1 cellular context compared by ENCODE assay signal in the genomic region with DNA sequence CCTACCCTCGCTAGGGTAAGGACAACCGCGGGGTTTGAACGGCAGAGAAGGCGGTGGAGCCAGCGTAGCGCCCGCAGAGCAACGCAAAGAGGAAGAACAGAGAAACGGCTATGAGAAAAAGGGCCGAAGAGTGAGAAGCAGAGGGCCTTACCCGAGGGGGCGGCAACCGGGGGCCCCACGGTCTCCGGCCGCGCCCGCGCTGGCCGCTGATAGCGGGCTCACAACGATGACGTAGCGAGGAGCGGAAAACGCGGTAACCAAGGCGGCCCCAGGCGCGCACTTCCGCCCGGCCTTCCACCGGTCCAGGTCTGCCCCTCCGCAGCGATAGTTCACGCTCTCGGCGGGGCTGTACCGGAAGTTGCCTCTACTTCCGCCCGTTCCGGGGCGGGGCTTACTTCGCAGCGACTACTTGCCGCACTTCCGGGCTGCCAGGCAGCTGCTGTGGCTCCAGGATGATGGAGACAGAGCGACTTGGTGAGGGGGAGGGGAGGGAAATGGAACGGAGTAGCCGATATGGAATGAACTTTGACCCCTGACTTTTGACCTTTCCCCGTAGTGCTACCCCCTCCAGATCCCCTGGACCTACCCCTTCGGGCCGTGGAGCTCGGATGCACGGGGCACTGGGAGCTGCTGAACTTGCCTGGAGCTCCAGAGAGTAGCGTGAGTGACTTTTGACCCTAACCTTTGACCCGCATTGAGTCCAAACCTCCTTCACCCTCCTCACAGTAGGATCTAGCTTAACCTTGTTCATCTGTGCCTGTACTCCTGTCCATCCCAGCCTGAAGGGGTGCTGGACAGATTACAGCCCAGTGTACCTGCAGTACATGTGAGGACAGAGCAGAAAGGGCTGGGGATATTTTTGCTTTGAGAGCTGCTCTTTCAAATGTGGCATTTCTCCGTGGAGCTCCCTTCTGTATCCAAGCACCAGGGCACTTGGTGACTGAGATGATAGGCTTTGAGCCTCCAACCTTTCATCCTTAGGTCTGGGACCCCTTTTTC.
TF ChIP-seq lines count a peak whose summit lies in the region.

A gene with protein sequence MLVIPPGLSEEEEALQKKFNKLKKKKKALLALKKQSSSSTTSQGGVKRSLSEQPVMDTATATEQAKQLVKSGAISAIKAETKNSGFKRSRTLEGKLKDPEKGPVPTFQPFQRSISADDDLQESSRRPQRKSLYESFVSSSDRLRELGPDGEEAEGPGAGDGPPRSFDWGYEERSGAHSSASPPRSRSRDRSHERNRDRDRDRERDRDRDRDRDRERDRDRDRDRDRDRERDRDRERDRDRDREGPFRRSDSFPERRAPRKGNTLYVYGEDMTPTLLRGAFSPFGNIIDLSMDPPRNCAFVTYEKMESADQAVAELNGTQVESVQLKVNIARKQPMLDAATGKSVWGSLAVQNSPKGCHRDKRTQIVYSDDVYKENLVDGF (minus strand): TSS at position 231 of the 999 bp plus-strand sequence. CDS start 525 bp downstream, outside the sequence.
A gene (plus strand): TSS at position 435 of the 999 bp plus-strand sequence. CDS start 18 bp downstream, at position 453.

TF ChIP-seq in K562, 482 proteins besides CTCF, POLR2A, EP300 and RAD21 (continued from another document and continues in another):
- TF ChIP-seq ARNT (IDR thresholded peaks at IDR 0.05) (peak in 1 of 2 experiments; percentile 66; a peak in 2 of 4 replicates), PTRF (tag; IDR thresholded peaks at IDR 0.05) (peak; percentile 80), NR2C1 (IDR thresholded peaks at IDR 0.05) (peak; percentile 100), NR2C1 (tag; IDR thresholded peaks at IDR 0.05) (peak; percentile 100), ELF4 (CRISPR knock-in tag; IDR thresholded peaks at IDR 0.05) (peak; percentile 96), ZNF224 (CRISPR knock-in tag; IDR thresholded peaks at IDR 0.05) (no peak), FOXK1 (CRISPR knock-in tag; IDR thresholded peaks at IDR 0.05; ENCODE audit: borderline replicate concordance) (peak; percentile 21; the same call in 1 of the 2 replicates), SNIP1 (IDR thresholded peaks at IDR 0.05; ENCODE audit: low read depth) (no peak), HNRNPUL1 (IDR thresholded peaks at IDR 0.05; ENCODE audit: low read length) (no peak), PCBP2 (IDR thresholded peaks at IDR 0.05; ENCODE audit: low read depth, low read length, poor library complexity, severe bottlenecking) (no peak), ZNF589 (CRISPR knock-in tag; IDR thresholded peaks at IDR 0.05; ENCODE audit: low read depth) (no peak; the same call in 1 of the 2 replicates), MAFK (IDR thresholded peaks at IDR 0.05; ENCODE audit: low read length) (no peak), ZNF143 (CRISPR knock-in tag; IDR thresholded peaks at IDR 0.05) (peak; percentile 34; the same call in 1 of the 2 replicates), THRAP3 (IDR thresholded peaks at IDR 0.05; ENCODE audit: borderline replicate concordance) (no peak), CBX5 (IDR thresholded peaks at IDR 0.05; ENCODE audit: borderline replicate concordance, low read depth) (peak; percentile 45; the same call in 1 of the 2 replicates), SRSF1 (IDR thresholded peaks at IDR 0.05; ENCODE audit: low read depth, low read length) (no peak), RHOXF2B (CRISPR knock-in tag; conservative IDR thresholded peaks at IDR 0.05) (peak; percentile 65; the same call in 1 of the 2 replicates), NRF1 (conservative IDR thresholded peaks at IDR 0.05 in 1 of 2, IDR thresholded peaks at IDR 0.05 in 1 of 2) (peak; percentile 80 to 82), CXXC5 (CRISPR knock-in tag; IDR thresholded peaks at IDR 0.05) (peak; percentile 100), PHTF2 (CRISPR knock-in tag; IDR thresholded peaks at IDR 0.05) (0 out of 2 replicates have a peak, but pooled peaks have one; percentile 49), ZNF384 (IDR thresholded peaks at IDR 0.05; ENCODE audit: low read depth, low read length) (peak; percentile 53; the same call in 1 of the 2 replicates), CTBP1 (IDR thresholded peaks at IDR 0.05; ENCODE audit: borderline replicate concordance) (peak; percentile 86), KDM2B (CRISPR knock-in tag; IDR thresholded peaks at IDR 0.05) (no peak), MBD2 (IDR thresholded peaks at IDR 0.05; ENCODE audit: borderline replicate concordance, low read depth) (peak; percentile 86), RBM39 (optimal IDR thresholded peaks at IDR 0.05; ENCODE audit: low read depth, low read length) (peak; percentile 66), ZNF347 (CRISPR knock-in tag; IDR thresholded peaks at IDR 0.05; ENCODE audit: low read depth) (0 out of 2 replicates have a peak, but pooled peaks have one; percentile 58), ZNF274 (IDR thresholded peaks at IDR 0.05; ENCODE audit: borderline replicate concordance, low read depth, low read length) (no peak), XRCC5 (IDR thresholded peaks at IDR 0.05; ENCODE audit: low read depth, low read length) (peak; percentile 60; the same call in 1 of the 2 replicates), PCBP1 (IDR thresholded peaks at IDR 0.05; ENCODE audit: low read depth, low read length, poor library complexity, severe bottlenecking) (peak; percentile 98)
- TF ChIP-seq, protein P1, sequence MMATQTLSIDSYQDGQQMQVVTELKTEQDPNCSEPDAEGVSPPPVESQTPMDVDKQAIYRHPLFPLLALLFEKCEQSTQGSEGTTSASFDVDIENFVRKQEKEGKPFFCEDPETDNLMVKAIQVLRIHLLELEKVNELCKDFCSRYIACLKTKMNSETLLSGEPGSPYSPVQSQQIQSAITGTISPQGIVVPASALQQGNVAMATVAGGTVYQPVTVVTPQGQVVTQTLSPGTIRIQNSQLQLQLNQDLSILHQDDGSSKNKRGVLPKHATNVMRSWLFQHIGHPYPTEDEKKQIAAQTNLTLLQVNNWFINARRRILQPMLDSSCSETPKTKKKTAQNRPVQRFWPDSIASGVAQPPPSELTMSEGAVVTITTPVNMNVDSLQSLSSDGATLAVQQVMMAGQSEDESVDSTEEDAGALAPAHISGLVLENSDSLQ (IDR thresholded peaks at IDR 0.05), result peak; percentile 85
- TF ChIP-seq, protein P2, sequence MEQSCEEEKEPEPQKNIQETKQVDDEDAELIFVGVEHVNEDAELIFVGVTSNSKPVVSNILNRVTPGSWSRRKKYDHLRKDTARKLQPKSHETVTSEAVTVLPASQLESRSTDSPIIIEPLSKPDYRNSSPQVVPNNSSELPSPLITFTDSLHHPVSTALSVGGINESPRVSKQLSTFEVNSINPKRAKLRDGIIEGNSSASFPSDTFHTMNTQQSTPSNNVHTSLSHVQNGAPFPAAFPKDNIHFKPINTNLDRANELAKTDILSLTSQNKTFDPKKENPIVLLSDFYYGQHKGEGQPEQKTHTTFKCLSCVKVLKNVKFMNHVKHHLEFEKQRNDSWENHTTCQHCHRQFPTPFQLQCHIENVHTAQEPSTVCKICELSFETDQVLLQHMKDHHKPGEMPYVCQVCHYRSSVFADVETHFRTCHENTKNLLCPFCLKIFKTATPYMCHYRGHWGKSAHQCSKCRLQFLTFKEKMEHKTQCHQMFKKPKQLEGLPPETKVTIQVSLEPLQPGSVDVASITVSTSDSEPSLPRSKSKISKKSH (CRISPR knock-in tag; IDR thresholded peaks at IDR 0.05), result no peak
- TF ChIP-seq, protein P3, sequence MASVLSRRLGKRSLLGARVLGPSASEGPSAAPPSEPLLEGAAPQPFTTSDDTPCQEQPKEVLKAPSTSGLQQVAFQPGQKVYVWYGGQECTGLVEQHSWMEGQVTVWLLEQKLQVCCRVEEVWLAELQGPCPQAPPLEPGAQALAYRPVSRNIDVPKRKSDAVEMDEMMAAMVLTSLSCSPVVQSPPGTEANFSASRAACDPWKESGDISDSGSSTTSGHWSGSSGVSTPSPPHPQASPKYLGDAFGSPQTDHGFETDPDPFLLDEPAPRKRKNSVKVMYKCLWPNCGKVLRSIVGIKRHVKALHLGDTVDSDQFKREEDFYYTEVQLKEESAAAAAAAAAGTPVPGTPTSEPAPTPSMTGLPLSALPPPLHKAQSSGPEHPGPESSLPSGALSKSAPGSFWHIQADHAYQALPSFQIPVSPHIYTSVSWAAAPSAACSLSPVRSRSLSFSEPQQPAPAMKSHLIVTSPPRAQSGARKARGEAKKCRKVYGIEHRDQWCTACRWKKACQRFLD (CRISPR knock-in tag; IDR thresholded peaks at IDR 0.05), result peak; percentile 99
- TF ChIP-seq, protein P4, sequence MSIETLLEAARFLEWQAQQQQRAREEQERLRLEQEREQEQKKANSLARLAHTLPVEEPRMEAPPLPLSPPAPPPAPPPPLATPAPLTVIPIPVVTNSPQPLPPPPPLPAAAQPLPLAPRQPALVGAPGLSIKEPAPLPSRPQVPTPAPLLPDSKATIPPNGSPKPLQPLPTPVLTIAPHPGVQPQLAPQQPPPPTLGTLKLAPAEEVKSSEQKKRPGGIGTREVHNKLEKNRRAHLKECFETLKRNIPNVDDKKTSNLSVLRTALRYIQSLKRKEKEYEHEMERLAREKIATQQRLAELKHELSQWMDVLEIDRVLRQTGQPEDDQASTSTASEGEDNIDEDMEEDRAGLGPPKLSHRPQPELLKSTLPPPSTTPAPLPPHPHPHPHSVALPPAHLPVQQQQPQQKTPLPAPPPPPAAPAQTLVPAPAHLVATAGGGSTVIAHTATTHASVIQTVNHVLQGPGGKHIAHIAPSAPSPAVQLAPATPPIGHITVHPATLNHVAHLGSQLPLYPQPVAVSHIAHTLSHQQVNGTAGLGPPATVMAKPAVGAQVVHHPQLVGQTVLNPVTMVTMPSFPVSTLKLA (conservative IDR thresholded peaks at IDR 0.05), result peak; percentile 96 to 99
- TF ChIP-seq, protein P5, sequence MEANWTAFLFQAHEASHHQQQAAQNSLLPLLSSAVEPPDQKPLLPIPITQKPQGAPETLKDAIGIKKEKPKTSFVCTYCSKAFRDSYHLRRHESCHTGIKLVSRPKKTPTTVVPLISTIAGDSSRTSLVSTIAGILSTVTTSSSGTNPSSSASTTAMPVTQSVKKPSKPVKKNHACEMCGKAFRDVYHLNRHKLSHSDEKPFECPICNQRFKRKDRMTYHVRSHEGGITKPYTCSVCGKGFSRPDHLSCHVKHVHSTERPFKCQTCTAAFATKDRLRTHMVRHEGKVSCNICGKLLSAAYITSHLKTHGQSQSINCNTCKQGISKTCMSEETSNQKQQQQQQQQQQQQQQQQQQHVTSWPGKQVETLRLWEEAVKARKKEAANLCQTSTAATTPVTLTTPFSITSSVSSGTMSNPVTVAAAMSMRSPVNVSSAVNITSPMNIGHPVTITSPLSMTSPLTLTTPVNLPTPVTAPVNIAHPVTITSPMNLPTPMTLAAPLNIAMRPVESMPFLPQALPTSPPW (CRISPR knock-in tag; IDR thresholded peaks at IDR 0.05), result peak; percentile 84
- TF ChIP-seq, protein P6, sequence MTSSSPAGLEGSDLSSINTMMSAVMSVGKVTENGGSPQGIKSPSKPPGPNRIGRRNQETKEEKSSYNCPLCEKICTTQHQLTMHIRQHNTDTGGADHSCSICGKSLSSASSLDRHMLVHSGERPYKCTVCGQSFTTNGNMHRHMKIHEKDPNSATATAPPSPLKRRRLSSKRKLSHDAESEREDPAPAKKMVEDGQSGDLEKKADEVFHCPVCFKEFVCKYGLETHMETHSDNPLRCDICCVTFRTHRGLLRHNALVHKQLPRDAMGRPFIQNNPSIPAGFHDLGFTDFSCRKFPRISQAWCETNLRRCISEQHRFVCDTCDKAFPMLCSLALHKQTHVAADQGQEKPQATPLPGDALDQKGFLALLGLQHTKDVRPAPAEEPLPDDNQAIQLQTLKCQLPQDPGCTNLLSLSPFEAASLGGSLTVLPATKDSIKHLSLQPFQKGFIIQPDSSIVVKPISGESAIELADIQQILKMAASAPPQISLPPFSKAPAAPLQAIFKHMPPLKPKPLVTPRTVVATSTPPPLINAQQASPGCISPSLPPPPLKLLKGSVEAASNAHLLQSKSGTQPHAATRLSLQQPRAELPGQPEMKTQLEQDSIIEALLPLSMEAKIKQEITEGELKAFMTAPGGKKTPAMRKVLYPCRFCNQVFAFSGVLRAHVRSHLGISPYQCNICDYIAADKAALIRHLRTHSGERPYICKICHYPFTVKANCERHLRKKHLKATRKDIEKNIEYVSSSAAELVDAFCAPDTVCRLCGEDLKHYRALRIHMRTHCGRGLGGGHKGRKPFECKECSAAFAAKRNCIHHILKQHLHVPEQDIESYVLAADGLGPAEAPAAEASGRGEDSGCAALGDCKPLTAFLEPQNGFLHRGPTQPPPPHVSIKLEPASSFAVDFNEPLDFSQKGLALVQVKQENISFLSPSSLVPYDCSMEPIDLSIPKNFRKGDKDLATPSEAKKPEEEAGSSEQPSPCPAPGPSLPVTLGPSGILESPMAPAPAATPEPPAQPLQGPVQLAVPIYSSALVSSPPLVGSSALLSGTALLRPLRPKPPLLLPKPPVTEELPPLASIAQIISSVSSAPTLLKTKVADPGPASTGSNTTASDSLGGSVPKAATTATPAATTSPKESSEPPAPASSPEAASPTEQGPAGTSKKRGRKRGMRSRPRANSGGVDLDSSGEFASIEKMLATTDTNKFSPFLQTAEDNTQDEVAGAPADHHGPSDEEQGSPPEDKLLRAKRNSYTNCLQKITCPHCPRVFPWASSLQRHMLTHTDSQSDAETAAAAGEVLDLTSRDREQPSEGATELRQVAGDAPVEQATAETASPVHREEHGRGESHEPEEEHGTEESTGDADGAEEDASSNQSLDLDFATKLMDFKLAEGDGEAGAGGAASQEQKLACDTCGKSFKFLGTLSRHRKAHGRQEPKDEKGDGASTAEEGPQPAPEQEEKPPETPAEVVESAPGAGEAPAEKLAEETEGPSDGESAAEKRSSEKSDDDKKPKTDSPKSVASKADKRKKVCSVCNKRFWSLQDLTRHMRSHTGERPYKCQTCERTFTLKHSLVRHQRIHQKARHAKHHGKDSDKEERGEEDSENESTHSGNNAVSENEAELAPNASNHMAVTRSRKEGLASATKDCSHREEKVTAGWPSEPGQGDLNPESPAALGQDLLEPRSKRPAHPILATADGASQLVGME (CRISPR knock-in tag; IDR thresholded peaks at IDR 0.05), result peak; percentile 99
- TF ChIP-seq, protein P7, sequence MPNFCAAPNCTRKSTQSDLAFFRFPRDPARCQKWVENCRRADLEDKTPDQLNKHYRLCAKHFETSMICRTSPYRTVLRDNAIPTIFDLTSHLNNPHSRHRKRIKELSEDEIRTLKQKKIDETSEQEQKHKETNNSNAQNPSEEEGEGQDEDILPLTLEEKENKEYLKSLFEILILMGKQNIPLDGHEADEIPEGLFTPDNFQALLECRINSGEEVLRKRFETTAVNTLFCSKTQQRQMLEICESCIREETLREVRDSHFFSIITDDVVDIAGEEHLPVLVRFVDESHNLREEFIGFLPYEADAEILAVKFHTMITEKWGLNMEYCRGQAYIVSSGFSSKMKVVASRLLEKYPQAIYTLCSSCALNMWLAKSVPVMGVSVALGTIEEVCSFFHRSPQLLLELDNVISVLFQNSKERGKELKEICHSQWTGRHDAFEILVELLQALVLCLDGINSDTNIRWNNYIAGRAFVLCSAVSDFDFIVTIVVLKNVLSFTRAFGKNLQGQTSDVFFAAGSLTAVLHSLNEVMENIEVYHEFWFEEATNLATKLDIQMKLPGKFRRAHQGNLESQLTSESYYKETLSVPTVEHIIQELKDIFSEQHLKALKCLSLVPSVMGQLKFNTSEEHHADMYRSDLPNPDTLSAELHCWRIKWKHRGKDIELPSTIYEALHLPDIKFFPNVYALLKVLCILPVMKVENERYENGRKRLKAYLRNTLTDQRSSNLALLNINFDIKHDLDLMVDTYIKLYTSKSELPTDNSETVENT (CRISPR knock-in tag; IDR thresholded peaks at IDR 0.05), result peak; percentile 21; the same call in 1 of the 2 replicates
- TF ChIP-seq, protein P8, sequence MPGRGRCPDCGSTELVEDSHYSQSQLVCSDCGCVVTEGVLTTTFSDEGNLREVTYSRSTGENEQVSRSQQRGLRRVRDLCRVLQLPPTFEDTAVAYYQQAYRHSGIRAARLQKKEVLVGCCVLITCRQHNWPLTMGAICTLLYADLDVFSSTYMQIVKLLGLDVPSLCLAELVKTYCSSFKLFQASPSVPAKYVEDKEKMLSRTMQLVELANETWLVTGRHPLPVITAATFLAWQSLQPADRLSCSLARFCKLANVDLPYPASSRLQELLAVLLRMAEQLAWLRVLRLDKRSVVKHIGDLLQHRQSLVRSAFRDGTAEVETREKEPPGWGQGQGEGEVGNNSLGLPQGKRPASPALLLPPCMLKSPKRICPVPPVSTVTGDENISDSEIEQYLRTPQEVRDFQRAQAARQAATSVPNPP (IDR thresholded peaks at IDR 0.05; ENCODE audit: borderline replicate concordance, insufficient read depth, insufficient read length), result no peak
